In genomic region chr12:103851127-103851526, GRCh38 we compare ENCODE assay signal across 17 cellular contexts. TPM values are rescaled to one million over a fixed set of nuclear protein-coding genes. Genes with fewer than 3 reads are reported as not detected.
A peak's percentile ranks its signal among the peaks of the same experiment; 100 is the strongest.
DNase-seq lines count a peak whose midpoint lies in the region; ATAC-seq and TF ChIP-seq lines count a peak whose summit lies in the region.
"Had no signal": no experiment of that assay in that cellular context is flagged by ENCODE, and none has a peak within 500 bp of the region (broad histone marks: within the 10 kb centered on the region; RNA-seq: fewer than 3 reads in every experiment).

No MANE protein-coding gene starts in this region.

- H3K27ac ChIP-seq in gastroesophageal sphincter (peak overlapping the region; percentile 92 to 99 (median 96)), transverse colon (peak overlapping the region; percentile 61 to 92 (median 86))
- H3K27ac ChIP-seq: neutrophil, RWPE1 had no signal

- in situ Hi-C loops in transverse colon (cut with MboI; ENCODE audit: low pct_ligation_motif_present in 1 of 4, low pct_unique_long_range_greater_than_20kb in 1 of 4, low sequenced_read_pairs in 3 of 4): loop anchor here in 1 of 4 donors (25.0 kb wide), 1 partner anchor 214 kb away; no protein-coding TSS in a partner anchor

- no peaks in the 10 kb centered on the region for H3K36me3 ChIP-seq in gastroesophageal sphincter
- H3K36me3 ChIP-seq in transverse colon: no peaks in the 10 kb centered on the region
- H3K36me3 ChIP-seq: HAP-1, neutrophil had no signal

- ATAC-seq in activated T-cell treated with anti-CD3 and anti-CD28 coated beads, Interleukin-2, amount 50 U/mL, for 72 hours (replicated peaks in 1 of 2): peak in 1 of 2 donors; percentile 23
- ATAC-seq in gastroesophageal sphincter (no peak), GM21786 (IDR thresholded peaks at IDR 0.05; ENCODE audit: unreplicated experiment) (no peak)
- ATAC-seq in effector memory CD8-positive, alpha-beta T cell (replicated peaks): no peak

- peaks cover 0 to 2% of the 10 kb centered on the region in 2 donors for H3K9me3 Mint-ChIP-seq in activated T-cell treated with anti-CD3 and anti-CD28 coated beads, Interleukin-2, amount 50 U/mL, for 72 hours
- no peaks in the 10 kb centered on the region for H3K9me3 Mint-ChIP-seq in effector memory CD8-positive, alpha-beta T cell
- H3K9me3 Mint-ChIP-seq: activated T-helper 2 cell treated with anti-CD3 and anti-CD28 coated beads, Interferon-gamma antibody, Interleukin-2, Interleukin-4, amounts not matched to agents 10 μg/mL and 5 μg/mL and 100 μg/mL, durations not matched to agents 14 hours and 24 hours and 36 hours; stimulated activated naive CD8-positive, alpha-beta T cell treated with anti-CD3 and anti-CD28 coated beads, Interleukin-15, Interleukin-2, amounts not matched to agents 100 ng/mL and 50 ng/mL, for 24 hours had no signal

- TF ChIP-seq EP300 in gastroesophageal sphincter (IDR thresholded peaks at IDR 0.05) (no peak), transverse colon (IDR thresholded peaks at IDR 0.05; ENCODE audit: low read depth) (no peak)

- peaks cover 23 to 88% (median 37%) of the 10 kb centered on the region in 3 donors for H3K4me1 ChIP-seq in gastroesophageal sphincter
- peaks cover 17 to 60% (median 30%) of the 10 kb centered on the region in 4 donors for H3K4me1 ChIP-seq in transverse colon

- no peaks in the 10 kb centered on the region for H3K9me3 ChIP-seq in gastroesophageal sphincter
- no peaks in the 10 kb centered on the region for H3K9me3 ChIP-seq in transverse colon
- H3K9me3 ChIP-seq: HAP-1, neutrophil had no signal

- no peaks in the 10 kb centered on the region for H3K27me3 Mint-ChIP-seq in activated T-cell treated with anti-CD3 and anti-CD28 coated beads, Interleukin-2, amount 50 U/mL, for 72 hours (ENCODE audit: low read depth)
- H3K27me3 Mint-ChIP-seq in effector memory CD8-positive, alpha-beta T cell: no peaks in the 10 kb centered on the region
- H3K27me3 Mint-ChIP-seq: stimulated activated naive CD8-positive, alpha-beta T cell treated with anti-CD3 and anti-CD28 coated beads, Interleukin-15, Interleukin-2, amounts not matched to agents 100 ng/mL and 50 ng/mL, for 24 hours had no signal

- no peak for DNase-seq in activated T-cell treated with anti-CD3 and anti-CD28 coated beads, Interleukin-2, amount 50 U/mL, for 72 hours
- DNase-seq in activated T-cell treated with anti-CD3 and anti-CD28 coated beads for 4 hours: no peak
- DNase-seq in astrocyte of the hippocampus (ENCODE audit: low read depth, low spot score): peak; percentile 62
- no peak for DNase-seq in transverse colon
- DNase-seq in effector memory CD8-positive, alpha-beta T cell: no peak
- DNase-seq in stimulated activated CD4-positive, alpha-beta T cell treated with anti-CD3 and anti-CD28 coated beads, Interleukin-4, amount 100 ng/mL, for 24 hours: no peak
- DNase-seq: NCI-H187 treated with DMSO at 0.1 percent for 48 hours, NCI-H69, small intestine had no signal

- no peak for TF ChIP-seq POLR2A in gastroesophageal sphincter (IDR thresholded peaks at IDR 0.05)
- TF ChIP-seq POLR2A in transverse colon (IDR thresholded peaks at IDR 0.05): no peak

- peaks cover 14% of the 10 kb centered on the region for H3K4me1 Mint-ChIP-seq in activated T-cell treated with anti-CD3 and anti-CD28 coated beads, Interleukin-2, amount 50 U/mL, for 72 hours (ENCODE audit: low read depth)
- H3K4me1 Mint-ChIP-seq in effector memory CD8-positive, alpha-beta T cell (ENCODE audit: low read depth in 2 of 2): no peaks in the 10 kb centered on the region

- WGBS in gastroesophageal sphincter (ENCODE audit: low coverage in 1 of 2), 2 donors: 17 to 30% methylated on average over 1 of the region's 1 CpG
- 67 to 77% methylated on average over 1 of the region's 1 CpG for WGBS in transverse colon (ENCODE audit: low coverage in 1 of 2), 2 donors

- H3K27ac Mint-ChIP-seq in activated T-cell treated with anti-CD3 and anti-CD28 coated beads, Interleukin-2, amount 50 U/mL, for 72 hours: peak overlapping the region; percentile 62
- H3K27ac Mint-ChIP-seq in effector memory CD8-positive, alpha-beta T cell: no peak overlapping the region
- H3K27ac Mint-ChIP-seq: activated T-helper 2 cell treated with anti-CD3 and anti-CD28 coated beads, Interferon-gamma antibody, Interleukin-2, Interleukin-4, amounts not matched to agents 10 μg/mL and 5 μg/mL and 100 μg/mL, durations not matched to agents 14 hours and 24 hours and 36 hours; stimulated activated naive CD8-positive, alpha-beta T cell treated with anti-CD3 and anti-CD28 coated beads, Interleukin-15, Interleukin-2, amounts not matched to agents 100 ng/mL and 50 ng/mL, for 24 hours had no signal

- peak overlapping the region in 1 of 2 donors; percentile 42 for H3K4me3 Mint-ChIP-seq in activated T-cell treated with anti-CD3 and anti-CD28 coated beads, Interleukin-2, amount 50 U/mL, for 72 hours
- no peak overlapping the region for H3K4me3 Mint-ChIP-seq in effector memory CD8-positive, alpha-beta T cell
- H3K4me3 Mint-ChIP-seq: stimulated activated naive CD8-positive, alpha-beta T cell treated with anti-CD3 and anti-CD28 coated beads, Interleukin-15, Interleukin-2, amounts not matched to agents 100 ng/mL and 50 ng/mL, for 24 hours had no signal

- no peak overlapping the region for H3K4me3 ChIP-seq in gastroesophageal sphincter
- no peak overlapping the region for H3K4me3 ChIP-seq in transverse colon
- H3K4me3 ChIP-seq: HAP-1, lung had no signal

- intact Hi-C loops in transverse colon (cut with DNase I; ENCODE audit: low total_unique reads): no loop called here

- TF ChIP-seq CTCF in gastroesophageal sphincter (IDR thresholded peaks at IDR 0.05): no peak
- TF ChIP-seq CTCF in transverse colon (IDR thresholded peaks at IDR 0.05): no peak

- H3K36me3 Mint-ChIP-seq in activated T-cell treated with anti-CD3 and anti-CD28 coated beads, Interleukin-2, amount 50 U/mL, for 72 hours (ENCODE audit: insufficient read depth in 2 of 2): no peaks in the 10 kb centered on the region
- H3K36me3 Mint-ChIP-seq in effector memory CD8-positive, alpha-beta T cell (ENCODE audit: insufficient read depth): no peaks in the 10 kb centered on the region

- H3K27me3 ChIP-seq in gastroesophageal sphincter (no peaks in the 10 kb centered on the region), transverse colon (no peaks in the 10 kb centered on the region)
- H3K27me3 ChIP-seq: neutrophil had no signal

RNA-seq across cellular contexts. Expression of gene NT5DC3, which starts 10.1 kb away (rescaled TPM):
- total RNA-seq in activated T-cell treated with anti-CD3 and anti-CD28 coated beads, Interleukin-2, amount 50 U/mL, for 72 hours: 1 to 10 TPM; 5.6 to 8.0 TPM
- total RNA-seq in gastroesophageal sphincter (100 to 1,000 TPM in 3 of 4 donors, 10 to 100 TPM in 1; 64.5 to 185 (median 131) TPM), transverse colon (10 to 100 TPM; 24.3 to 71.4 (median 54.8) TPM)
